ENCODE assay signal across 8 cellular contexts in the genomic region with DNA sequence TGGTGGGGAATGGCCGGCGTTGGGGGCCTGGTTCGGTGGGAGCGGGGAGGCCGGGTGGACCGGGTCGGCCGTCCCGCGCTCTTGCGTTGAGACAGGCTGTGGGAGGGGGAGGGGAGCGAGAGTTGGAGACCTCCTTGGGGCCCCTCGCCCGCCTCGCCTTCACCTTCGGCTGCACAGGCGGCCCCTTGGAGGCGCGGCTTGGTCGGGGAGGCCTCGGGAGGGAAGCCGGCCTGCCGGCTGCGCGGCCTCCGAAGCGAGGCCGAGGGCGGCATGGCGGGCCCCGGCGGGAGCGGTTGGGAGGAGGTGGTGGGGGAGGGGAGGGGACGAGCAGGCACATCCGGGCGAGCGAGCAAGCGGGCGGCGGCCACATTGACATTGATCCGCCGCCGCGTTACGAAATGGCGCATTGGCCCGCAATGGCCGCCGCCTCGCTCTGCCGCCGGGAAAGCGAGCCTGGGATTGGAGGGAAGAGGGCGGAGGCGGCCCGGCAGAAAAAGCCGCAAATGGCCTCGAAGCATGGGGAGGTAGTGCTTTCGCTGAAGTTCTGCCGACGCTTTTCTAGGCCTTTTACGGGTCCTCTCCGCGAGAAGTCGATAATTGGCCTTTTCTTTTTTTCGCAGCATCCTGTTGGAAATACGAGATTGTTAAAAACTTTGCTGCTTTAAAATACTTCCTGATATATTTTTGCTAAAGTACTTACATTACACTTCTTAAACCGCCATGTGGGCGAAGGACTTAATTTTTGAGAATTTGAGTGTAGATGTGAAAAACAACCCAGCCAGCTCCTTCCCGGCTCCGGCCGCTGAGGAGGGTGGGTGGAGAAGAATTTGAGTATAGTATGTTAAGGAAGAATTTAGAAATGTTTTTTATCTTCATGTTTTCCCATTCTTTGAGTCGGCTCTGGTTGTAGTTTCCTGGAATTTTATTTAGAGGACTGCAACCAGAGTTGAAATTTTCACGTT. TPM values are rescaled to one million over a fixed set of nuclear protein-coding genes. Genes with fewer than 3 reads are reported as not detected.
DNase-seq lines count a peak whose midpoint lies in the region; TF ChIP-seq lines count a peak whose summit lies in the region.

No MANE protein-coding gene starts in this region.

- peak overlapping the region; percentile 96 for H3K27ac ChIP-seq in osteoblast (ENCODE audit: low read depth, low read length)
- peak overlapping the region; percentile 100 for H3K27ac ChIP-seq in testis

- no peak overlapping the region for H2AFZ ChIP-seq in osteoblast (ENCODE audit: low read length)

- TF ChIP-seq CTCF in HFFc6 (IDR thresholded peaks at IDR 0.05) (no peak), osteoblast (IDR thresholded peaks at IDR 0.05; ENCODE audit: extremely low read depth, low read depth, low read length) (no peak), testis (IDR thresholded peaks at IDR 0.05) (peak in 1 of 3 experiments; percentile 14)

- H3K4me3 ChIP-seq in GM08714 (ENCODE audit: low read length) (peak overlapping the region; percentile 100), osteoblast (ENCODE audit: insufficient read depth, low read length) (peak overlapping the region; percentile 87), testis (peak overlapping the region; percentile 92 to 97)

- H3K27ac Mint-ChIP-seq in HFFc6 = peak overlapping the region; percentile 99

- WGBS in testis, 2 donors = 0 to 1% methylated on average over 12 to 73 of the region's 74 CpGs

- H3K4me2 ChIP-seq in osteoblast (ENCODE audit: insufficient read depth, low read length) = peak overlapping the region; percentile 92

- H3K36me3 Mint-ChIP-seq in HFFc6 (ENCODE audit: low read depth) = peaks cover 40% of the 10 kb centered on the region

- H4K20me1 ChIP-seq in osteoblast (ENCODE audit: insufficient read depth, low read length) = peaks cover 38% of the 10 kb centered on the region

- peaks cover 67% of the 10 kb centered on the region for H3K79me2 ChIP-seq in osteoblast (ENCODE audit: insufficient read depth, low read length)

- H3K4me1 ChIP-seq in osteoblast (ENCODE audit: insufficient read depth, low read length) (peaks cover 27% of the 10 kb centered on the region), testis (peaks cover 30% of the 10 kb centered on the region)

- no peaks in the 10 kb centered on the region for H3K27me3 ChIP-seq in osteoblast (ENCODE audit: insufficient read depth, low read length)
- no peaks in the 10 kb centered on the region for H3K27me3 ChIP-seq in testis

- no peaks in the 10 kb centered on the region for H3K9me3 Mint-ChIP-seq in HFFc6

- no peak for TF ChIP-seq POLR2A in testis (IDR thresholded peaks at IDR 0.05)

- H3K36me3 ChIP-seq in osteoblast (ENCODE audit: insufficient read depth, low read length) (peaks cover 34% of the 10 kb centered on the region), testis (ENCODE audit: low read depth, missing control alignments) (no peaks in the 10 kb centered on the region)

- intact Hi-C loops in testis (cut with DNase I; ENCODE audit: low total_unique reads) = loop anchor here (5.0 kb wide), 1 partner anchor 49 kb away; the partner anchor contains the start of gene NFE2L2

- peak overlapping the region; percentile 95 for H3K4me3 Mint-ChIP-seq in HFFc6

- H3K27me3 Mint-ChIP-seq in HFFc6 (ENCODE audit: insufficient read depth) = peaks cover 2% of the 10 kb centered on the region

- H3K9me3 ChIP-seq in osteoblast (ENCODE audit: low read depth, low read length) (no peaks in the 10 kb centered on the region), testis (no peaks in the 10 kb centered on the region)

- peaks cover 41% of the 10 kb centered on the region for H3K4me1 Mint-ChIP-seq in HFFc6 (ENCODE audit: low read depth)

- DNase-seq in HFFc6 (peak; percentile 89), MV-4-11 (lab: John Stamatoyannopoulos, UW) (peak; percentile 80), SK-N-DZ (ENCODE audit: low spot score) (peak; percentile 86), glomerular visceral epithelial cell (ENCODE audit: extremely low spot score) (peak; percentile 94), osteoblast (ENCODE audit: insufficient read length, low spot score, missing footprints) (peak; percentile 97), testis (peak; percentile 95)
- DNase-seq in activated naive CD4-positive, alpha-beta T cell treated with anti-CD3 and anti-CD28 coated beads, Interleukin-2, amount 50 U/mL, for 16 hours = peak; percentile 92

RNA-seq across cellular contexts. Expression of gene HNRNPA3, which starts 0.6 kb away (rescaled TPM):
- 100 to 1,000 TPM; 165 to 253 (median 205) TPM for total RNA-seq in HFFc6 (2021; fragmentation: NEBNext Ultra II Directional; extraction: Animal tissue kit (Norgen Biotek cat#: 25700))
- polyA plus RNA-seq in SK-N-DZ (2014; cell fraction: cytosol; rRNA removed) = 86.1 and 98.5 TPM in 2 replicates
- polyA plus RNA-seq in SK-N-DZ (2014; cell fraction: nucleus; rRNA removed) = 72.0 and 185 TPM in 2 replicates
- 19.7 and 21.4 TPM in 2 replicates for total RNA-seq in osteoblast
- 100 to 1,000 TPM in 1 of 2 donors, 10 to 100 TPM in 1; 81.3 to 103 TPM for total RNA-seq in testis
- polyA plus RNA-seq in testis (ENCODE audit: insufficient read depth, low read depth, low replicate concordance) = 284 TPM

RNA-seq across cellular contexts. Expression of gene NFE2L2, which starts 51.4 kb away (rescaled TPM):
- total RNA-seq in HFFc6 (2021; fragmentation: NEBNext Ultra II Directional; extraction: Animal tissue kit (Norgen Biotek cat#: 25700)) = 10 to 100 TPM; 59.0 to 76.5 (median 67.8) TPM
- polyA plus RNA-seq in SK-N-DZ (2014; cell fraction: cytosol; rRNA removed) = 25.8 and 33.2 TPM in 2 replicates
- 27.5 and 49.4 TPM in 2 replicates for polyA plus RNA-seq in SK-N-DZ (2014; cell fraction: nucleus; rRNA removed)
- total RNA-seq in osteoblast (84.3 and 91.9 TPM in 2 replicates), testis (100 to 1,000 TPM; 126 to 132 TPM)
- polyA plus RNA-seq in testis (ENCODE audit: insufficient read depth, low read depth, low replicate concordance) = 72.7 TPM

Comparison
In these comparisons a context has a peak if more than half of its experiments do, and no peak if none do; other contexts are left out.
1. Peak in every context shown above with its lines: DNase-seq, H3K4me3 ChIP-seq and H3K27ac ChIP-seq.